ENCODE assay signal across 23 cellular contexts in genomic region chr17:1035546-1036170, GRCh38. TPM values are rescaled to one million over a fixed set of nuclear protein-coding genes. Genes with fewer than 3 reads are reported as not detected.
A peak's percentile ranks its signal among the peaks of the same experiment; 100 is the strongest.
DNase-seq lines count a peak whose midpoint lies in the region; ATAC-seq lines count a peak whose summit lies in the region.
"Had no signal": no experiment of that assay in that cellular context is flagged by ENCODE, and none has a peak within 500 bp of the region (broad histone marks: within the 10 kb centered on the region; RNA-seq: fewer than 3 reads in every experiment).

No MANE protein-coding gene starts in this region.

- ATAC-seq in left ventricle myocardium superior (no peak), Right ventricle myocardium inferior (no peak), HG03469 (IDR thresholded peaks at IDR 0.05; ENCODE audit: unreplicated experiment) (no peak), HG03565 (IDR thresholded peaks at IDR 0.05; ENCODE audit: unreplicated experiment) (no peak)
- ATAC-seq: activated CD4-positive, alpha-beta T cell treated with anti-CD3 and anti-CD28 coated beads for 36 hours; activated naive CD4-positive, alpha-beta T cell treated with anti-CD3 and anti-CD28 coated beads, Interleukin-2, amount 50 U/mL, for 72 hours; activated T-helper 17 cell treated with anti-CD3 and anti-CD28 coated beads, Interleukin-2, amount 50 U/mL, for 72 hours; esophagus mucosa; lower lobe of right lung had no signal

- H3K4me1 ChIP-seq in SJCRH30: peaks cover 39% of the 10 kb centered on the region
- H3K4me1 ChIP-seq: A549 had no signal

- no peak overlapping the region for H3K4me3 ChIP-seq in SJCRH30
- H3K4me3 ChIP-seq: A549, ascending aorta, lower lobe of right lung, stomach, tibial nerve had no signal

- H3K27me3 ChIP-seq in SJCRH30: no peaks in the 10 kb centered on the region
- H3K27me3 ChIP-seq: ascending aorta, BE2C, stomach, tibial nerve had no signal

- 0 out of 2 replicates have a peak overlapping the region, but pooled peaks have one; percentile 22 for H3K27ac ChIP-seq in SJCRH30
- H3K27ac ChIP-seq: A549, ascending aorta, lower lobe of right lung had no signal

- intact Hi-C loops in left ventricle myocardium superior (cut with micrococcal nuclease) (no loop called here), Right ventricle myocardium inferior (cut with DNase I) (no loop called here)

- no peaks in the 10 kb centered on the region for H3K36me3 ChIP-seq in SJCRH30
- H3K36me3 ChIP-seq: BE2C, tibial nerve had no signal

- H3K9me3 ChIP-seq in SJCRH30 (replicated peaks): no peaks in the 10 kb centered on the region
- H3K9me3 ChIP-seq: A549, ascending aorta, BE2C, lower lobe of right lung, stomach, tibial nerve had no signal

- peak; percentile 58 for DNase-seq in left ventricle myocardium superior
- no peak for DNase-seq in Right ventricle myocardium inferior (ENCODE audit: missing footprints)
- peak; percentile 67 to 71 for DNase-seq in SJCRH30
- DNase-seq in left kidney (ENCODE audit: low read depth, low spot score): peak; percentile 74
- DNase-seq in activated CD8-positive, alpha-beta memory T cell treated with anti-CD3 and anti-CD28 coated beads for 24 hours: no peak
- DNase-seq in mucosa of gallbladder (ENCODE audit: low spot score): no peak
- DNase-seq: activated CD4-positive, alpha-beta T cell treated with anti-CD3 and anti-CD28 coated beads for 36 hours; BE2C; effector CD4-positive, alpha-beta T cell; H7; lower lobe of right lung; NCI-H526 treated with DMSO at 0.1 percent for 48 hours; Right ventricle myocardium superior; stimulated activated CD4-positive, alpha-beta T cell treated with anti-CD3 and anti-CD28 coated beads, Interleukin-12 subunit alpha, Interleukin-12 subunit beta, amount 100 ng/mL, for 4 hours; stomach had no signal

RNA-seq across cellular contexts. Expression of gene TIMM22, which starts 38.7 kb away (rescaled TPM):
- total RNA-seq in left ventricle myocardium superior: 15.8 TPM
- 17.3 TPM for total RNA-seq in Right ventricle myocardium inferior
- 15.6 and 17.4 TPM in 2 replicates for total RNA-seq in SJCRH30 (2014; rRNA removed; shearing (Covaris generic))
- total RNA-seq in mucosa of gallbladder: 9.1 TPM

RNA-seq across cellular contexts. Expression of gene NXN, which starts 56.1 kb away (rescaled TPM):
- total RNA-seq in left ventricle myocardium superior (18.9 TPM), Right ventricle myocardium inferior (18.5 TPM), mucosa of gallbladder (46.0 TPM)
- 32.8 and 35.2 TPM in 2 replicates for total RNA-seq in SJCRH30 (2014; rRNA removed; shearing (Covaris generic))

Comparison
In these comparisons a context has a peak if more than half of its experiments do, and no peak if none do; other contexts are left out.
1. DNase-seq: peak in left ventricle myocardium superior (single experiment), SJCRH30 (2 of 2) and left kidney (single experiment); none in Right ventricle myocardium inferior (single experiment), activated CD8-positive, alpha-beta memory T cell treated with anti-CD3 and anti-CD28 coated beads for 24 hours (single experiment) and mucosa of gallbladder (single experiment).